In genomic region chr1:47752560-47752959, GRCh38 we compare ENCODE assay signal across 16 cellular contexts.
A peak's percentile ranks its signal among the peaks of the same experiment; 100 is the strongest.
DNase-seq lines count a peak whose midpoint lies in the region; ATAC-seq and TF ChIP-seq lines count a peak whose summit lies in the region.
"Had no signal": no experiment of that assay in that cellular context is flagged by ENCODE, and none has a peak within 500 bp of the region (broad histone marks: within the 10 kb centered on the region; RNA-seq: fewer than 3 reads in every experiment).

No MANE protein-coding gene starts in this region.

- H3K4me1 Mint-ChIP-seq in endodermal cell (peaks cover 7% of the 10 kb centered on the region), endothelial cell (ENCODE audit: unreplicated experiment) (no peaks in the 10 kb centered on the region)
- H3K4me1 Mint-ChIP-seq: CD4-positive, CD25-positive, alpha-beta regulatory T cell had no signal

- no peak for TF ChIP-seq CTCF in endodermal cell (conservative IDR thresholded peaks at IDR 0.05)
- no peak for TF ChIP-seq CTCF in endothelial cell (IDR thresholded peaks at IDR 0.05; ENCODE audit: unreplicated experiment)

- H3K9me3 Mint-ChIP-seq in endodermal cell (no peaks in the 10 kb centered on the region), endothelial cell (ENCODE audit: unreplicated experiment) (no peaks in the 10 kb centered on the region)
- H3K9me3 Mint-ChIP-seq: CD4-positive, CD25-positive, alpha-beta regulatory T cell; GM23338 had no signal

- no peaks in the 10 kb centered on the region for H3K36me3 Mint-ChIP-seq in endodermal cell (ENCODE audit: low read depth)
- H3K36me3 Mint-ChIP-seq in endothelial cell (ENCODE audit: low read depth, unreplicated experiment) = no peaks in the 10 kb centered on the region
- H3K36me3 Mint-ChIP-seq: CD4-positive, CD25-positive, alpha-beta regulatory T cell had no signal

- no peaks in the 10 kb centered on the region for H3K36me3 ChIP-seq in adipocyte (ENCODE audit: control insufficient read depth, insufficient read depth, low read length, severe bottlenecking)
- no peaks in the 10 kb centered on the region for H3K36me3 ChIP-seq in endodermal cell (ENCODE audit: control insufficient read depth, insufficient read depth, low read length)
- no peaks in the 10 kb centered on the region for H3K36me3 ChIP-seq in muscle layer of colon (ENCODE audit: insufficient read depth, low read length)
- no peaks in the 10 kb centered on the region for H3K36me3 ChIP-seq in stomach smooth muscle (ENCODE audit: control insufficient read depth in 2 of 2, insufficient read depth in 2 of 2, low read length in 2 of 2)

- H3K27ac ChIP-seq in endodermal cell (ENCODE audit: low read depth, low read length) (no peak overlapping the region), muscle layer of colon (ENCODE audit: low read depth, low read length) (peak overlapping the region; percentile 71), stomach smooth muscle (ENCODE audit: low read length) (peak overlapping the region; percentile 31)

- WGBS in endodermal cell (ENCODE audit: insufficient coverage in 1 of 2, insufficient read length in 1 of 2), 2 experiments = 90 to 91% methylated on average over 10 to 12 of the region's 12 CpGs

- H3K27ac Mint-ChIP-seq in endodermal cell (no peak overlapping the region), endothelial cell (ENCODE audit: unreplicated experiment) (no peak overlapping the region)
- H3K27ac Mint-ChIP-seq: GM23338 had no signal

- no peak overlapping the region for H3K4me3 Mint-ChIP-seq in endodermal cell
- no peak overlapping the region for H3K4me3 Mint-ChIP-seq in endothelial cell (ENCODE audit: unreplicated experiment)
- H3K4me3 Mint-ChIP-seq: CD4-positive, CD25-positive, alpha-beta regulatory T cell; GM23338 had no signal

- no peak for ATAC-seq in HG02885 (IDR thresholded peaks at IDR 0.05; ENCODE audit: poor library complexity, unreplicated experiment)
- no peak for ATAC-seq in GM21360 (IDR thresholded peaks at IDR 0.05; ENCODE audit: unreplicated experiment)
- ATAC-seq: PC-3 had no signal

- H3K27me3 Mint-ChIP-seq in endodermal cell (ENCODE audit: insufficient read depth) = peaks cover 10% of the 10 kb centered on the region
- no peaks in the 10 kb centered on the region for H3K27me3 Mint-ChIP-seq in endothelial cell (ENCODE audit: unreplicated experiment)

- peaks cover 8% of the 10 kb centered on the region for H3K4me1 ChIP-seq in adipocyte (ENCODE audit: control insufficient read depth, insufficient read depth, low read length)
- no peaks in the 10 kb centered on the region for H3K4me1 ChIP-seq in endodermal cell (ENCODE audit: control insufficient read depth, insufficient read depth, low read length)
- H3K4me1 ChIP-seq in muscle layer of colon (ENCODE audit: insufficient read depth, low read length) = peaks cover 23% of the 10 kb centered on the region
- H3K4me1 ChIP-seq in stomach smooth muscle (ENCODE audit: control insufficient read depth, insufficient read depth, low read length) = peaks cover 15% of the 10 kb centered on the region

- no peaks in the 10 kb centered on the region for H3K9me3 ChIP-seq in adipocyte (ENCODE audit: control insufficient read depth, low read length)
- no peaks in the 10 kb centered on the region for H3K9me3 ChIP-seq in endodermal cell (ENCODE audit: control insufficient read depth, low read length)
- no peaks in the 10 kb centered on the region for H3K9me3 ChIP-seq in muscle layer of colon (ENCODE audit: low read length)
- no peaks in the 10 kb centered on the region for H3K9me3 ChIP-seq in stomach smooth muscle (ENCODE audit: control insufficient read depth in 2 of 2, low read length in 2 of 2)

- DNase-seq in adipocyte (ENCODE audit: low read depth) (no peak), endodermal cell (peak; percentile 33), endothelial cell (ENCODE audit: low spot score) (no peak), NCI-H2029 (lab: John Stamatoyannopoulos, UW) (no peak)
- DNase-seq: ACHN; CD4-positive, CD25-positive, alpha-beta regulatory T cell; DMS79 treated with DMSO at 0.1 percent for 48 hours; NCI-H1048; NCI-H146; PC-3 had no signal

- peaks cover 28% of the 10 kb centered on the region for H3K27me3 ChIP-seq in adipocyte (replicated peaks; ENCODE audit: control insufficient read depth, insufficient read depth, low read length)
- peaks cover 26% of the 10 kb centered on the region for H3K27me3 ChIP-seq in endodermal cell (ENCODE audit: control insufficient read depth, insufficient read depth, low read length, poor library complexity, severe bottlenecking)
- H3K27me3 ChIP-seq in muscle layer of colon (ENCODE audit: control insufficient read depth in 1 of 2, insufficient read depth in 2 of 2, low read length in 2 of 2) = no peaks in the 10 kb centered on the region
- H3K27me3 ChIP-seq in stomach smooth muscle (ENCODE audit: control insufficient read depth in 1 of 2, insufficient read depth in 2 of 2, low read length in 2 of 2) = no peaks in the 10 kb centered on the region

- H3K4me3 ChIP-seq in adipocyte (ENCODE audit: low read length) (peak overlapping the region; percentile 22), endodermal cell (ENCODE audit: low read length) (no peak overlapping the region), muscle layer of colon (ENCODE audit: low read depth in 1 of 2, low read length in 2 of 2) (no peak overlapping the region), stomach smooth muscle (ENCODE audit: low read length in 2 of 2) (no peak overlapping the region)
- H3K4me3 ChIP-seq: GM23338, K562 had no signal

- H3K9ac ChIP-seq in adipocyte (ENCODE audit: low read length) = no peak overlapping the region
- H3K9ac ChIP-seq in endodermal cell (ENCODE audit: extremely low read depth, low read length, poor library complexity, severe bottlenecking) = no peak overlapping the region
- H3K9ac ChIP-seq in muscle layer of colon (ENCODE audit: low read length) = no peak overlapping the region
- H3K9ac ChIP-seq in stomach smooth muscle (ENCODE audit: low read length in 2 of 2) = peak overlapping the region in 1 of 2 donors; percentile 21
